ENCODE assay signal across 13 cellular contexts in the genomic region with DNA sequence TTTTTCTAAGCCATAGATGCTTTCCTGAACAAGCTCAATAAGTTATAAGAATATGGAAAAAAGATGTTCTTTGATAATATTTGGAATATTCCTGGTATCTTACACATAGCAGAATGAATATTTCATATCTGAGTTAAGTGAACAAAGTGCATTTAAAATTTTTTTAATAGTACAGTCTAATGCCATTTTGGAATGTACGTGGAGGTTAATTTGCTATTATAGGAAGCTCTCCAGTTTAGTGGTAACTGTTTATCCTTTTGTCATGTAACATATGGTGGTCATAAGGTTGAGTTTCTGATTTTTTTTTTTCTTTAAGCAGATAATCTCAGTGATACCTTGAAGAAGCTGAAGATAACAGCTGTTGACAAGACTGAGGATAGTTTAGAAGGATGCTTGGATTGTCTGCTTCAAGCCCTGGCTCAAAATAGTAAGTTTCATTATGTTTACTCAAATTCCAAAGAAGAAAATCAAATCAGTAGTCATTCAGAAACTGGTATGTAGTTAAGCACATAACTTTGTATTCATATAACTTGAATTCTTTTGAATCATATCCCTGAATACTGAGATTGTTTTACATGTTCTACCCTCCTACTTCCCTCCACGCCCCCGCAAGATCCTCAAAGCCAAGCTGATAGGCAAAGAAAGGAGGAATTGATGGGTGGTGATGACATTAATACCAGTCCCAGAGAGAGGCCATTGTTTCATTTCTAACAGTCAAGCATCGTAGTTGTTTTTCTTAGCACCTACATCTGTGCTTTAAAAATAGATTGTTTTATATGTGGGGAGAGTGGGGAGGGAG. TPM values are rescaled to one million over a fixed set of nuclear protein-coding genes. Genes with fewer than 3 reads are reported as not detected.
A peak's percentile ranks its signal among the peaks of the same experiment; 100 is the strongest.
DNase-seq lines count a peak whose midpoint lies in the region; ATAC-seq and TF ChIP-seq lines count a peak whose summit lies in the region.
"Had no signal": no experiment of that assay in that cellular context is flagged by ENCODE, and none has a peak within 500 bp of the region (broad histone marks: within the 10 kb centered on the region; RNA-seq: fewer than 3 reads in every experiment).

No MANE protein-coding gene starts in this region.

- WGBS in testis, 2 donors, result 54 to 77% methylated on average over 4 of the region's 4 CpGs

- H3K36me3 ChIP-seq in right atrium auricular region (no peaks in the 10 kb centered on the region), testis (ENCODE audit: low read depth, missing control alignments) (no peaks in the 10 kb centered on the region)

- H3K4me3 Mint-ChIP-seq in activated T-helper 1 cell treated with anti-CD3 and anti-CD28 coated beads, Interleukin-12 subunit alpha, Interleukin-12 subunit beta, Interleukin-2, Interleukin-4 antibody, amounts not matched to agents 30 ng/mL and 10 ng/mL and 1 ng/mL, durations not matched to agents 14 hours and 24 hours and 36 hours, result no peak overlapping the region
- H3K4me3 Mint-ChIP-seq in mesothelial cell of epicardium, result no peak overlapping the region

- no peaks in the 10 kb centered on the region for H3K9me3 Mint-ChIP-seq in activated T-helper 1 cell treated with anti-CD3 and anti-CD28 coated beads, Interleukin-12 subunit alpha, Interleukin-12 subunit beta, Interleukin-2, Interleukin-4 antibody, amounts not matched to agents 30 ng/mL and 10 ng/mL and 1 ng/mL, durations not matched to agents 14 hours and 24 hours and 36 hours
- peaks cover under 1% of the 10 kb centered on the region for H3K9me3 Mint-ChIP-seq in mesothelial cell of epicardium
- H3K9me3 Mint-ChIP-seq: activated T-helper 2 cell treated with anti-CD3 and anti-CD28 coated beads, Interferon-gamma antibody, Interleukin-2, Interleukin-4, amounts not matched to agents 10 μg/mL and 5 μg/mL and 100 μg/mL, durations not matched to agents 14 hours and 24 hours and 36 hours had no signal

- no peak overlapping the region for H3K4me3 ChIP-seq in right atrium auricular region
- no peak overlapping the region for H3K4me3 ChIP-seq in testis
- H3K4me3 ChIP-seq: Peyer's patch had no signal

- intact Hi-C loops in left ventricle myocardium superior (cut with micrococcal nuclease), result no loop called here
- intact Hi-C loops in activated T-helper 1 cell treated with anti-CD3 and anti-CD28 coated beads, Interleukin-12 subunit alpha, Interleukin-12 subunit beta, Interleukin-2, Interleukin-4 antibody, amounts not matched to agents 30 ng/mL and 10 ng/mL and 1 ng/mL, durations not matched to agents 14 hours and 24 hours and 36 hours (cut with micrococcal nuclease), result no loop called here
- intact Hi-C loops in testis (cut with DNase I; ENCODE audit: low total_unique reads), result no loop called here

- H3K36me3 Mint-ChIP-seq in activated T-helper 1 cell treated with anti-CD3 and anti-CD28 coated beads, Interleukin-12 subunit alpha, Interleukin-12 subunit beta, Interleukin-2, Interleukin-4 antibody, amounts not matched to agents 30 ng/mL and 10 ng/mL and 1 ng/mL, durations not matched to agents 14 hours and 24 hours and 36 hours (ENCODE audit: low read depth), result peaks cover 27% of the 10 kb centered on the region
- peaks cover 6% of the 10 kb centered on the region for H3K36me3 Mint-ChIP-seq in mesothelial cell of epicardium

- ATAC-seq in left ventricle myocardium superior, result peak; percentile 45
- ATAC-seq: esophagus mucosa had no signal

- DNase-seq in left ventricle myocardium superior (no peak), right atrium auricular region (ENCODE audit: low spot score) (no peak), mesothelial cell of epicardium (ENCODE audit: low spot score in 2 of 2, unreplicated experiment in 2 of 2) (no peak), testis (peak; percentile 39), NCI-H510A treated with DMSO at 0.1 percent for 48 hours (lab: John Stamatoyannopoulos, UW) (no peak), DMS153 (lab: John Stamatoyannopoulos, UW) (no peak), glomerular visceral epithelial cell (ENCODE audit: extremely low spot score) (no peak)
- no peak for DNase-seq in activated T-helper 1 cell treated with anti-CD3 and anti-CD28 coated beads, Interleukin-12 subunit alpha, Interleukin-12 subunit beta, Interleukin-2, Interleukin-4 antibody, amounts not matched to agents 30 ng/mL and 10 ng/mL and 1 ng/mL, durations not matched to agents 14 hours and 24 hours and 36 hours (ENCODE audit: low spot score)
- DNase-seq: BE2C, MM.1S, Peyer's patch had no signal

- no peaks in the 10 kb centered on the region for H3K27me3 ChIP-seq in right atrium auricular region
- H3K27me3 ChIP-seq in testis, result no peaks in the 10 kb centered on the region
- H3K27me3 ChIP-seq: BE2C, Peyer's patch had no signal

- H3K27ac ChIP-seq in right atrium auricular region, result no peak overlapping the region
- H3K27ac ChIP-seq in testis, result no peak overlapping the region
- H3K27ac ChIP-seq: Peyer's patch had no signal

- no peaks in the 10 kb centered on the region for H3K27me3 Mint-ChIP-seq in activated T-helper 1 cell treated with anti-CD3 and anti-CD28 coated beads, Interleukin-12 subunit alpha, Interleukin-12 subunit beta, Interleukin-2, Interleukin-4 antibody, amounts not matched to agents 30 ng/mL and 10 ng/mL and 1 ng/mL, durations not matched to agents 14 hours and 24 hours and 36 hours (ENCODE audit: insufficient read depth)
- H3K27me3 Mint-ChIP-seq in mesothelial cell of epicardium (ENCODE audit: low read depth), result no peaks in the 10 kb centered on the region

- H3K4me1 Mint-ChIP-seq in activated T-helper 1 cell treated with anti-CD3 and anti-CD28 coated beads, Interleukin-12 subunit alpha, Interleukin-12 subunit beta, Interleukin-2, Interleukin-4 antibody, amounts not matched to agents 30 ng/mL and 10 ng/mL and 1 ng/mL, durations not matched to agents 14 hours and 24 hours and 36 hours (ENCODE audit: low read depth), result peaks cover 47% of the 10 kb centered on the region
- H3K4me1 Mint-ChIP-seq in mesothelial cell of epicardium, result peaks cover 19% of the 10 kb centered on the region

- TF ChIP-seq POLR2A in testis (IDR thresholded peaks at IDR 0.05), result no peak

- H3K4me1 ChIP-seq in right atrium auricular region (peaks cover 0 to 18% of the 10 kb centered on the region in 2 donors), testis (no peaks in the 10 kb centered on the region)

- H3K9me3 ChIP-seq in right atrium auricular region (no peaks in the 10 kb centered on the region), testis (no peaks in the 10 kb centered on the region)
- H3K9me3 ChIP-seq: BE2C, Peyer's patch had no signal

- peak overlapping the region; percentile 37 for H3K27ac Mint-ChIP-seq in activated T-helper 1 cell treated with anti-CD3 and anti-CD28 coated beads, Interleukin-12 subunit alpha, Interleukin-12 subunit beta, Interleukin-2, Interleukin-4 antibody, amounts not matched to agents 30 ng/mL and 10 ng/mL and 1 ng/mL, durations not matched to agents 14 hours and 24 hours and 36 hours
- peak overlapping the region; percentile 66 for H3K27ac Mint-ChIP-seq in mesothelial cell of epicardium
- H3K27ac Mint-ChIP-seq: activated T-helper 2 cell treated with anti-CD3 and anti-CD28 coated beads, Interferon-gamma antibody, Interleukin-2, Interleukin-4, amounts not matched to agents 10 μg/mL and 5 μg/mL and 100 μg/mL, durations not matched to agents 14 hours and 24 hours and 36 hours had no signal

- TF ChIP-seq CTCF in right atrium auricular region (IDR thresholded peaks at IDR 0.05), result no peak
- no peak for TF ChIP-seq CTCF in mesothelial cell of epicardium (IDR thresholded peaks at IDR 0.05; ENCODE audit: unreplicated experiment)
- TF ChIP-seq CTCF in testis (IDR thresholded peaks at IDR 0.05), result no peak

RNA-seq across cellular contexts. Expression of gene RAP1GDS1, which starts 32.1 kb away (rescaled TPM):
- 10.5 TPM for total RNA-seq in left ventricle myocardium superior
- 1 to 10 TPM; 7.5 to 7.8 TPM for total RNA-seq in right atrium auricular region
- 53.0 and 56.3 TPM in 2 replicates for total RNA-seq in activated T-helper 1 cell treated with anti-CD3 and anti-CD28 coated beads, Interleukin-12 subunit alpha, Interleukin-12 subunit beta, Interleukin-2, Interleukin-4 antibody, amounts not matched to agents 30 ng/mL and 10 ng/mL and 1 ng/mL, durations not matched to agents 14 hours and 24 hours and 36 hours
- total RNA-seq in mesothelial cell of epicardium, result 20.5 to 25.1 TPM (median 22.7 TPM) in 3 replicates
- total RNA-seq in testis, result 10 to 100 TPM; 34.2 to 38.0 TPM
- polyA plus RNA-seq in testis (ENCODE audit: insufficient read depth, low read depth, low replicate concordance), result 37.2 TPM
